In genomic region chr19:47243776-47244547, GRCh38 we compare ENCODE assay signal across 8 cellular contexts. TPM values are rescaled to one million over a fixed set of nuclear protein-coding genes. Genes with fewer than 3 reads are reported as not detected.
A peak's percentile ranks its signal among the peaks of the same experiment; 100 is the strongest.
DNase-seq lines count a peak whose midpoint lies in the region; ATAC-seq and TF ChIP-seq lines count a peak whose summit lies in the region.

No MANE protein-coding gene starts in this region.

- no peaks in the 10 kb centered on the region for H3K9me3 ChIP-seq in DOHH2 (ENCODE audit: control insufficient read depth, insufficient read depth, low read length)
- H3K9me3 ChIP-seq in Loucy (ENCODE audit: insufficient read depth, low read depth, low read length): no peaks in the 10 kb centered on the region
- no peaks in the 10 kb centered on the region for H3K9me3 ChIP-seq in SJCRH30 (replicated peaks)
- H3K9me3 ChIP-seq in suprapubic skin: no peaks in the 10 kb centered on the region

- peak overlapping the region; percentile 55 for H3K9ac ChIP-seq in Loucy (ENCODE audit: low read depth, low read length, poor library complexity, severe bottlenecking)

- peak overlapping the region; percentile 56 for H2AFZ ChIP-seq in Loucy (ENCODE audit: low read length)

- H3K27ac ChIP-seq in DOHH2 (ENCODE audit: low read depth, low read length): peak overlapping the region; percentile 31
- H3K27ac ChIP-seq in SJCRH30: peak overlapping the region; percentile 34
- peak overlapping the region; percentile 2 for H3K27ac ChIP-seq in suprapubic skin

- H3K36me3 ChIP-seq in DOHH2 (ENCODE audit: control insufficient read depth, low read length) (no peaks in the 10 kb centered on the region), Loucy (ENCODE audit: insufficient read depth, low read length) (no peaks in the 10 kb centered on the region), SJCRH30 (no peaks in the 10 kb centered on the region), suprapubic skin (no peaks in the 10 kb centered on the region)

- TF ChIP-seq CTCF in DOHH2 (IDR thresholded peaks at IDR 0.05; ENCODE audit: low read depth, low read length, poor library complexity, severe bottlenecking): peak; percentile 95
- TF ChIP-seq CTCF in Loucy (conservative IDR thresholded peaks at IDR 0.05; ENCODE audit: low read length): peak; percentile 89
- TF ChIP-seq CTCF in suprapubic skin (IDR thresholded peaks at IDR 0.05): peak; percentile 98 to 100

- peaks cover 36% of the 10 kb centered on the region for H3K27me3 ChIP-seq in DOHH2 (ENCODE audit: control insufficient read depth, low read length)
- H3K27me3 ChIP-seq in Loucy (ENCODE audit: insufficient read depth, low read length, poor library complexity, severe bottlenecking): peaks cover 4% of the 10 kb centered on the region
- H3K27me3 ChIP-seq in SJCRH30: peaks cover 3% of the 10 kb centered on the region; the same call in 1 of the 2 replicates
- H3K27me3 ChIP-seq in suprapubic skin: peaks cover 5% of the 10 kb centered on the region

- DNase-seq in SJCRH30: peak; percentile 91 to 92
- peak; percentile 68 to 83 (median 77) for DNase-seq in activated naive CD4-positive, alpha-beta T cell (lab: John Stamatoyannopoulos, UW)
- DNase-seq in germinal center (ENCODE audit: low spot score): peak; percentile 83
- peak; percentile 81 for DNase-seq in occipital lobe (lab: John Stamatoyannopoulos, UW)
- peak; percentile 94 to 95 for DNase-seq in suprapubic skin (ENCODE audit: low spot score in 2 of 2)

- no peaks in the 10 kb centered on the region for H3K9me2 ChIP-seq in DOHH2 (replicated peaks; ENCODE audit: control insufficient read depth, low read length)
- H3K9me2 ChIP-seq in Loucy (replicated peaks; ENCODE audit: low read depth, low read length): no peaks in the 10 kb centered on the region

- ATAC-seq in GM21737 (IDR thresholded peaks at IDR 0.05; ENCODE audit: unreplicated experiment): peak; percentile 69

- no peak for TF ChIP-seq POLR2A in suprapubic skin (IDR thresholded peaks at IDR 0.05)

- H3F3A ChIP-seq in DOHH2 (ENCODE audit: control insufficient read depth, insufficient read depth): peaks cover 16% of the 10 kb centered on the region
- peaks cover 4% of the 10 kb centered on the region; the same call in 1 of the 2 replicates for H3F3A ChIP-seq in Loucy (ENCODE audit: low read depth)

- no peaks in the 10 kb centered on the region for H3K79me2 ChIP-seq in DOHH2 (ENCODE audit: control insufficient read depth, low read length)
- no peaks in the 10 kb centered on the region for H3K79me2 ChIP-seq in Loucy (ENCODE audit: insufficient read depth, low read length)

- H3K4me1 ChIP-seq in DOHH2 (ENCODE audit: control insufficient read depth, low read length) (peaks cover 62% of the 10 kb centered on the region), Loucy (ENCODE audit: insufficient read depth, low read length, poor library complexity, severe bottlenecking) (peaks cover 16% of the 10 kb centered on the region), SJCRH30 (no peaks in the 10 kb centered on the region; the same call in 1 of the 2 replicates), suprapubic skin (peaks cover 46% of the 10 kb centered on the region)

- under 1% methylated on average over 45 of the region's 46 CpGs for WGBS in suprapubic skin

- no peak for TF ChIP-seq EP300 in suprapubic skin (IDR thresholded peaks at IDR 0.05)

- H3K4me3 ChIP-seq in DOHH2 (ENCODE audit: low read length) (peak overlapping the region; percentile 69), Loucy (ENCODE audit: low read length, poor library complexity, severe bottlenecking) (peak overlapping the region; percentile 49), SJCRH30 (peak overlapping the region; percentile 28; the same call in 1 of the 2 replicates), suprapubic skin (peak overlapping the region; percentile 35)

- no peaks in the 10 kb centered on the region for H4K20me1 ChIP-seq in DOHH2 (ENCODE audit: control insufficient read depth, insufficient read depth, low read depth, low read length)
- no peaks in the 10 kb centered on the region for H4K20me1 ChIP-seq in Loucy (ENCODE audit: insufficient read depth, low read length, poor library complexity, severe bottlenecking)

- H3K4me2 ChIP-seq in DOHH2 (ENCODE audit: low read length): peak overlapping the region; percentile 78
- H3K4me2 ChIP-seq in Loucy (ENCODE audit: low read depth, low read length, poor library complexity, severe bottlenecking): peak overlapping the region; percentile 58

RNA-seq across cellular contexts. Expression of gene CCDC9, which starts 12.4 kb away (rescaled TPM):
- 7.2 and 10.7 TPM in 2 replicates for total RNA-seq in SJCRH30 (2014; rRNA removed; shearing (Covaris generic))
- total RNA-seq in occipital lobe (2.8 TPM), suprapubic skin (10 to 100 TPM; 24.6 to 33.2 (median 27.4) TPM)

RNA-seq across cellular contexts. Expression of gene BBC3, which starts 13.0 kb away (rescaled TPM):
- 1.7 and 2.3 TPM in 2 replicates for total RNA-seq in SJCRH30 (2014; rRNA removed; shearing (Covaris generic))
- total RNA-seq in occipital lobe (13.4 TPM), suprapubic skin (10 to 100 TPM in 2 of 4 donors, 1 to 10 TPM in 2; 5.6 to 13.6 (median 9.7) TPM)

RNA-seq across cellular contexts. Expression of gene INAFM1, which starts 30.7 kb away (rescaled TPM):
- total RNA-seq in SJCRH30 (2014; rRNA removed; shearing (Covaris generic)): 1.4 and 2.4 TPM in 2 replicates
- total RNA-seq in occipital lobe (2.3 TPM), suprapubic skin (10 to 100 TPM in 2 of 4 donors, 1 to 10 TPM in 2; 6.6 to 13.5 (median 10.6) TPM)

Comparison
In these comparisons a context has a peak if more than half of its experiments do, and no peak if none do; other contexts are left out.
1. Peak in every context shown above with its lines: DNase-seq, ATAC-seq, H3K4me3 ChIP-seq and H3K27ac ChIP-seq.